In genomic region chr9:66900490-66901131, GRCh38 we compare ENCODE assay signal across 8 cellular contexts. TPM values are rescaled to one million over a fixed set of nuclear protein-coding genes. Genes with fewer than 3 reads are reported as not detected.
DNase-seq lines count a peak whose midpoint lies in the region; ATAC-seq and TF ChIP-seq lines count a peak whose summit lies in the region.
"Not testable (repeated sequence)": the region's sequence is repeated elsewhere in the genome, so short reads cannot be mapped to it uniquely, and the experiment has no call there.

ZNF658 (plus strand) TSS chr9:66900725; CDS start chr9:66903562, 2,837 bp downstream.

- POLR2A ChIA-PET in AG04449 (lab: Yijun Ruan, JAX): not testable (repeated sequence)

- not testable (repeated sequence) for TF ChIP-seq CTCF in AG04449 (IDR thresholded peaks at IDR 0.05; ENCODE audit: insufficient read depth, low read length, missing control alignments); fibroblast of mammary gland (conservative IDR thresholded peaks at IDR 0.05; ENCODE audit: control insufficient read depth, insufficient read depth, low read depth, low read length); mucosa of descending colon (IDR thresholded peaks at IDR 0.05)

- peak; percentile 45 for TF ChIP-seq POLR2A in Raji (IDR thresholded peaks at IDR 0.05; ENCODE audit: insufficient read depth, low read depth, low read length)

- not testable (repeated sequence) for H3K4me1 ChIP-seq in mucosa of descending colon (ENCODE audit: low read depth)

- not testable (repeated sequence) for H3K9me3 ChIP-seq in mucosa of descending colon

- CTCF ChIA-PET in AG04449 (lab: Yijun Ruan, JAX): not testable (repeated sequence)

- H3K36me3 ChIP-seq in mucosa of descending colon (ENCODE audit: low read depth): not testable (repeated sequence)

- ATAC-seq in GM19372 (IDR thresholded peaks at IDR 0.05; ENCODE audit: low read depth, unreplicated experiment): peak; percentile 96
- peak; percentile 98 for ATAC-seq in HG03103 (IDR thresholded peaks at IDR 0.05; ENCODE audit: low read depth, unreplicated experiment)
- ATAC-seq in mucosa of descending colon: peak; percentile 100

- peak; percentile 36 for DNase-seq in AG04449 (ENCODE audit: low read depth, low spot score)
- peak; percentile 43 for DNase-seq in activated gamma-delta T cell treated with Interleukin-2 at 50 U/mL for 16 hours
- peak; percentile 85 for DNase-seq in fibroblast of mammary gland (ENCODE audit: low read depth)
- DNase-seq in mucosa of descending colon: peak; percentile 87 to 91 (median 88)
- peak; percentile 44 for DNase-seq in stimulated activated CD4-positive, alpha-beta T cell treated with anti-CD3 and anti-CD28 coated beads, Interleukin-2, amount 100 ng/mL, for 4 hours (ENCODE audit: low read depth)

- H3K4me3 ChIP-seq in AG04449 (ENCODE audit: low read depth, low read length) (peak within 1 kb of the TSS; percentile 57), fibroblast of mammary gland (ENCODE audit: control insufficient read depth, low read depth, low read length) (peak within 1 kb of the TSS; percentile 48), mucosa of descending colon (peak within 1 kb of the TSS; percentile 34)

- intact Hi-C loops in mucosa of descending colon (cut with DNase I, micrococcal nuclease): not testable (repeated sequence)

RNA-seq across cellular contexts. Expression of gene ZNF658, which starts in this region (rescaled TPM):
- 1 to 10 TPM; 3.5 to 6.3 (median 3.6) TPM for total RNA-seq in mucosa of descending colon

Comparison
In these comparisons a context has a peak if more than half of its experiments do, and no peak if none do; other contexts are left out.
1. Peak in every context shown above with its lines: DNase-seq, ATAC-seq and H3K4me3 ChIP-seq.
2. DNase-seq: peak in every context shown above with its lines; median percentile 88 in mucosa of descending colon; 85 in fibroblast of mammary gland; 44 in stimulated activated CD4-positive, alpha-beta T cell treated with anti-CD3 and anti-CD28 coated beads, Interleukin-2, amount 100 ng/mL, for 4 hours; 43 in activated gamma-delta T cell treated with Interleukin-2 at 50 U/mL for 16 hours; 36 in AG04449.